Comparison of ENCODE assay signal across 19 cellular contexts in genomic region chr12:69334138-69334537, GRCh38. TPM values are rescaled to one million over a fixed set of nuclear protein-coding genes. Genes with fewer than 3 reads are reported as not detected.
A peak's percentile ranks its signal among the peaks of the same experiment; 100 is the strongest.
DNase-seq lines count a peak whose midpoint lies in the region; ATAC-seq and TF ChIP-seq lines count a peak whose summit lies in the region.
"Had no signal": no experiment of that assay in that cellular context is flagged by ENCODE, and none has a peak within 500 bp of the region (broad histone marks: within the 10 kb centered on the region; RNA-seq: fewer than 3 reads in every experiment).

No MANE protein-coding gene starts in this region.

- H3K27ac Mint-ChIP-seq in activated naive CD4-positive, alpha-beta T cell treated with anti-CD3 and anti-CD28 coated beads for 36 hours, result peak overlapping the region; percentile 54
- H3K27ac Mint-ChIP-seq in CD4-positive, alpha-beta T cell, result peak overlapping the region; percentile 75
- peak overlapping the region; percentile 67 for H3K27ac Mint-ChIP-seq in T-helper 1 cell treated with Interleukin-12 subunit alpha and Interleukin-12 subunit beta and Interleukin-4 antibody, amounts not matched to agents 30 μg/mL and 1 μg/mL, for 36 hours

- TF ChIP-seq CTCF in CD4-positive, alpha-beta T cell (IDR thresholded peaks at IDR 0.05), result no peak
- no peak for TF ChIP-seq CTCF in hepatocyte (IDR thresholded peaks at IDR 0.05; ENCODE audit: poor library complexity)

- no peak for ATAC-seq in CD4-positive, alpha-beta T cell (ENCODE audit: poor library complexity)
- ATAC-seq in GM21367 (IDR thresholded peaks at IDR 0.05; ENCODE audit: unreplicated experiment) (no peak), GM21447 (IDR thresholded peaks at IDR 0.05; ENCODE audit: unreplicated experiment) (no peak)
- ATAC-seq: PC-3 had no signal

- H2AFZ ChIP-seq in hepatocyte, result no peak overlapping the region

- no peaks in the 10 kb centered on the region for H3K79me2 ChIP-seq in hepatocyte

- no peak overlapping the region for H3K27ac ChIP-seq in CD4-positive, alpha-beta T cell (ENCODE audit: low read depth, low read length)
- H3K27ac ChIP-seq in hepatocyte, result peak overlapping the region; percentile 96
- H3K27ac ChIP-seq: C4-2B, RWPE1 had no signal

- H3K4me3 Mint-ChIP-seq in activated naive CD4-positive, alpha-beta T cell treated with anti-CD3 and anti-CD28 coated beads for 36 hours, result no peak overlapping the region
- H3K4me3 Mint-ChIP-seq in CD4-positive, alpha-beta T cell, result peak overlapping the region; percentile 5
- peak overlapping the region; percentile 36 for H3K4me3 Mint-ChIP-seq in T-helper 1 cell treated with Interleukin-12 subunit alpha and Interleukin-12 subunit beta and Interleukin-4 antibody, amounts not matched to agents 30 μg/mL and 1 μg/mL, for 36 hours

- no peaks in the 10 kb centered on the region for H3K36me3 ChIP-seq in hepatocyte (replicated peaks; ENCODE audit: insufficient read depth, low read depth)

- H3K36me3 Mint-ChIP-seq in activated naive CD4-positive, alpha-beta T cell treated with anti-CD3 and anti-CD28 coated beads for 36 hours (ENCODE audit: low read depth), result no peaks in the 10 kb centered on the region
- H3K36me3 Mint-ChIP-seq in CD4-positive, alpha-beta T cell (ENCODE audit: low read depth), result peaks cover 8% of the 10 kb centered on the region
- H3K36me3 Mint-ChIP-seq in T-helper 1 cell treated with Interleukin-12 subunit alpha and Interleukin-12 subunit beta and Interleukin-4 antibody, amounts not matched to agents 30 μg/mL and 1 μg/mL, for 36 hours (ENCODE audit: low read depth), result no peaks in the 10 kb centered on the region

- H3K9me3 Mint-ChIP-seq in activated naive CD4-positive, alpha-beta T cell treated with anti-CD3 and anti-CD28 coated beads for 36 hours, result no peaks in the 10 kb centered on the region
- no peaks in the 10 kb centered on the region for H3K9me3 Mint-ChIP-seq in CD4-positive, alpha-beta T cell
- no peaks in the 10 kb centered on the region for H3K9me3 Mint-ChIP-seq in T-helper 1 cell treated with Interleukin-12 subunit alpha and Interleukin-12 subunit beta and Interleukin-4 antibody, amounts not matched to agents 30 μg/mL and 1 μg/mL, for 36 hours

- no peaks in the 10 kb centered on the region for H3K9me2 ChIP-seq in hepatocyte (replicated peaks; ENCODE audit: insufficient read depth)

- no peaks in the 10 kb centered on the region for H4K20me1 ChIP-seq in hepatocyte (ENCODE audit: insufficient read depth, poor library complexity, severe bottlenecking)

- intact Hi-C loops in activated naive CD4-positive, alpha-beta T cell treated with anti-CD3 and anti-CD28 coated beads for 36 hours (cut with micrococcal nuclease), result loop anchor here (10.0 kb wide), 2 partner anchors 399 to 911 kb away; partner anchors contain the start of genes CNOT2 and CPM
- intact Hi-C loops in CD4-positive, alpha-beta T cell (cut with DNase I, micrococcal nuclease), result loop anchor here in 1 of 2 experiments (5.0 kb wide), 1 partner anchor 42 kb away; no protein-coding TSS in a partner anchor

- no peak overlapping the region for H3K4me3 ChIP-seq in hepatocyte

- H3K4me1 ChIP-seq in hepatocyte (ENCODE audit: insufficient read depth), result peaks cover 7% of the 10 kb centered on the region

- no peak overlapping the region for H3K4me2 ChIP-seq in hepatocyte

- no peaks in the 10 kb centered on the region for H3K27me3 ChIP-seq in CD4-positive, alpha-beta T cell (ENCODE audit: control insufficient read depth, insufficient read depth, low read length)
- peaks cover 4% of the 10 kb centered on the region for H3K27me3 ChIP-seq in hepatocyte

- H3K27me3 Mint-ChIP-seq in activated naive CD4-positive, alpha-beta T cell treated with anti-CD3 and anti-CD28 coated beads for 36 hours (ENCODE audit: low read depth), result no peaks in the 10 kb centered on the region
- H3K27me3 Mint-ChIP-seq in CD4-positive, alpha-beta T cell, result no peaks in the 10 kb centered on the region
- H3K27me3 Mint-ChIP-seq in T-helper 1 cell treated with Interleukin-12 subunit alpha and Interleukin-12 subunit beta and Interleukin-4 antibody, amounts not matched to agents 30 μg/mL and 1 μg/mL, for 36 hours (ENCODE audit: low read depth), result peaks cover 21% of the 10 kb centered on the region

- POLR2A ChIA-PET in CD4-positive, alpha-beta T cell (lab: Charles Lee), result no interaction called here

- H3K9me3 ChIP-seq in CD4-positive, alpha-beta T cell (ENCODE audit: control insufficient read depth, low read length), result no peaks in the 10 kb centered on the region
- no peaks in the 10 kb centered on the region for H3K9me3 ChIP-seq in hepatocyte (ENCODE audit: low read depth)

- H3K4me1 Mint-ChIP-seq in activated naive CD4-positive, alpha-beta T cell treated with anti-CD3 and anti-CD28 coated beads for 36 hours (ENCODE audit: low read depth), result peaks cover 41% of the 10 kb centered on the region
- H3K4me1 Mint-ChIP-seq in CD4-positive, alpha-beta T cell (ENCODE audit: low read depth), result peaks cover 54% of the 10 kb centered on the region
- peaks cover 16% of the 10 kb centered on the region for H3K4me1 Mint-ChIP-seq in T-helper 1 cell treated with Interleukin-12 subunit alpha and Interleukin-12 subunit beta and Interleukin-4 antibody, amounts not matched to agents 30 μg/mL and 1 μg/mL, for 36 hours (ENCODE audit: low read depth)

- CTCF ChIA-PET in activated naive CD4-positive, alpha-beta T cell treated with anti-CD3 and anti-CD28 coated beads for 36 hours (lab: Charles Lee), result interaction anchor here (0.6 to 1.6 kb wide), 3 partner anchors 15 to 410 kb away, joined by 4 to 5 read pairs (median 5); no protein-coding TSS in a partner anchor
- CTCF ChIA-PET in CD4-positive, alpha-beta T cell (lab: Charles Lee), result interaction anchor here (1.2 to 2.0 kb wide), 2 partner anchors 13 to 43 kb away, joined by 3 to 4 read pairs; no protein-coding TSS in a partner anchor

- no peak for DNase-seq in activated naive CD4-positive, alpha-beta T cell treated with anti-CD3 and anti-CD28 coated beads for 36 hours
- no peak for DNase-seq in activated naive CD4-positive, alpha-beta T cell (lab: John Stamatoyannopoulos, UW)
- DNase-seq in CD4-positive, alpha-beta T cell, result no peak
- DNase-seq in hepatocyte (ENCODE audit: low spot score) (no peak), cerebellar nuclear complex (lab: John Stamatoyannopoulos, UW) (no peak)
- DNase-seq: DMS79, GOT3, KBM-7, NCI-H1417 treated with DMSO at 0.1 percent for 48 hours, NCI-H2029, NCI-H2171 treated with DMSO at 0.1 percent for 48 hours, NCI-H446 treated with DMSO at 0.1 percent for 48 hours, NCI-H774, PC-3 had no signal

RNA-seq across cellular contexts. Expression of gene LYZ, which starts 14.0 kb away (rescaled TPM):
- not detected for total RNA-seq in activated naive CD4-positive, alpha-beta T cell treated with anti-CD3 and anti-CD28 coated beads for 36 hours
- 10 to 100 TPM; 71.4 to 72.9 TPM for total RNA-seq in CD4-positive, alpha-beta T cell
- total RNA-seq in hepatocyte, result 282 and 304 TPM in 2 replicates
- 129 and 170 TPM in 2 replicates for polyA plus RNA-seq in hepatocyte
- total RNA-seq: PC-3 had no signal

RNA-seq across cellular contexts. Expression of gene YEATS4, which starts 25.4 kb away (rescaled TPM):
- 10 to 100 TPM; 52.3 to 53.5 TPM for total RNA-seq in activated naive CD4-positive, alpha-beta T cell treated with anti-CD3 and anti-CD28 coated beads for 36 hours
- 10 to 100 TPM; 26.2 TPM for total RNA-seq in CD4-positive, alpha-beta T cell
- 47.2 and 58.2 TPM in 2 replicates for total RNA-seq in hepatocyte
- polyA plus RNA-seq in hepatocyte, result 16.2 and 25.2 TPM in 2 replicates

Comparison
In these comparisons a context has a peak if more than half of its experiments do, and no peak if none do; other contexts are left out.
1. RNA of gene LYZ, which starts 14.0 kb away (total RNA-seq): 282 to 304 TPM in hepatocyte and 71.4 to 72.9 TPM in CD4-positive, alpha-beta T cell; not detected in activated naive CD4-positive, alpha-beta T cell treated with anti-CD3 and anti-CD28 coated beads for 36 hours; every median in the first group is over 10 times any median in the second.
2. Peak in every context shown above with its lines, with median percentiles within 50 percentile points of each other: H3K27ac Mint-ChIP-seq.